28 cellular contexts compared by ENCODE assay signal in the genomic region with DNA sequence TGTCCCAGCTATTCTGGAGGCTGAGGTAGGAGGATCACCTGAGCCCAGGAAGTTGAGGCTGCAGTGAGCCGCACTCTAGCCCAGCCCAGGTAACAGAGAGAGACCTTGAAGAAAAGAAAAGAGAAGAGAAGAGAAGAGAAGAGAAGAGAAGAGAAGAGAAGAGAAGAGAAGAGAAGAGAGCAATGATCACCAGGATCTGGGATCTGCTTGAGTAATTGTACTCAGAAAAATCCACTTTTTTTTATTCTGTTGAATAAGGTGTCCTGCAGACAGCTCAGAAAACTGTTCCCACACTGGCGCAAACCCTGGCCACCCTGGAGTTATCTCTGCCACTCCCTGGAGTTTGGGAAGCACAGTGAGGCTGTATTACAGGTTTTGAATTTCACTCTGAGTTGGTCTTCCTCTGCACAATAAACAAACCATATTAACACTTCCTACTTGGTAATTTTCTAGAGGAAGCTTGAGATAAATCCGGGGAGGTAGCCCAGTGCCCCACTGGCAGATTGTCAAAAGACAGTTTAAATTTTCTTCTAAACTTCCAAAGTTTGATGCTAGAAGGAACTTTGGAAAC. TPM values are rescaled to one million over a fixed set of nuclear protein-coding genes. Genes with fewer than 3 reads are reported as not detected.
"Had no signal": no experiment of that assay in that cellular context is flagged by ENCODE, and none has a peak within 500 bp of the region (broad histone marks: within the 10 kb centered on the region; RNA-seq: fewer than 3 reads in every experiment).

No MANE protein-coding gene starts in this region.

- DNase-seq: activated CD4-positive, alpha-beta T cell treated with anti-CD3 and anti-CD28 coated beads for 4 hours; activated CD4-positive, alpha-beta T cell treated with anti-CD3 and anti-CD28 coated beads, Interleukin-2, amount 50 U/mL, for 4 hours; activated CD8-positive, alpha-beta memory T cell treated with anti-CD3 and anti-CD28 coated beads, Interleukin-2, amount 50 U/mL, for 48 hours; activated CD8-positive, alpha-beta T cell treated with anti-CD3 and anti-CD28 coated beads, Interleukin-2, amount 10 ng/mL, durations not matched to agents 7 days and 5 days; activated naive CD4-positive, alpha-beta T cell; activated T-cell treated with anti-CD3 and anti-CD28 coated beads, Interleukin-2, amount 50 U/mL, for 1 hour; aorta; caudate nucleus; MM.1S; NCI-H1105 treated with DMSO at 0.1 percent for 48 hours; NCI-H1436 treated with DMSO at 0.1 percent for 48 hours; NCI-H187; NCI-H2081; NCI-H2171; NCI-H2227 treated with DMSO at 0.1 percent for 48 hours; NCI-H446 treated with DMSO at 0.1 percent for 48 hours; NCI-H524 treated with DMSO at 0.1 percent for 48 hours; NCI-H82; RPMI8226; SK-N-SH; T-helper 1 cell had no signal

- H3K9me3 Mint-ChIP-seq: activated naive CD4-positive, alpha-beta T cell treated with anti-CD3 and anti-CD28 coated beads, Interleukin-2, amount 50 U/mL, for 24 hours had no signal

- H3K36me3 ChIP-seq: breast epithelium, SJCRH30 had no signal

- H3K27ac Mint-ChIP-seq: activated CD8-positive, alpha-beta T cell treated with anti-CD3 and anti-CD28 coated beads, Interleukin-2, amount 10 ng/mL, durations not matched to agents 7 days and 5 days had no signal

- H3K4me3 Mint-ChIP-seq: activated CD8-positive, alpha-beta T cell treated with anti-CD3 and anti-CD28 coated beads, Interleukin-2, amount 10 ng/mL, durations not matched to agents 7 days and 5 days; activated naive CD4-positive, alpha-beta T cell treated with anti-CD3 and anti-CD28 coated beads, Interleukin-2, amount 50 U/mL, for 24 hours had no signal

- H3K9me3 ChIP-seq: breast epithelium, SJCRH30, SK-N-SH had no signal

- H3K36me3 Mint-ChIP-seq: activated naive CD4-positive, alpha-beta T cell treated with anti-CD3 and anti-CD28 coated beads, Interleukin-2, amount 50 U/mL, for 24 hours had no signal

- H3K4me1 ChIP-seq: breast epithelium had no signal

- ATAC-seq: activated CD4-positive, CD25-positive, alpha-beta regulatory T cell treated with anti-CD3 and anti-CD28 coated beads, Interleukin-2, amount 50 U/mL, for 24 hours; activated CD8-positive, alpha-beta T cell treated with anti-CD3 and anti-CD28 coated beads, Interleukin-2, amount 10 ng/mL, durations not matched to agents 7 days and 5 days; HepG2; Panc1; Right ventricle myocardium inferior had no signal

- H3K4me3 ChIP-seq: breast epithelium, SJCRH30 had no signal

- H3K4me1 Mint-ChIP-seq: activated naive CD4-positive, alpha-beta T cell treated with anti-CD3 and anti-CD28 coated beads, Interleukin-2, amount 50 U/mL, for 24 hours had no signal

RNA-seq across cellular contexts. Expression of a gene that starts 21.5 kb away (rescaled TPM):
- total RNA-seq: activated CD8-positive, alpha-beta T cell treated with anti-CD3 and anti-CD28 coated beads, Interleukin-2, amount 10 ng/mL, durations not matched to agents 7 days and 5 days; aorta; HepG2; Right ventricle myocardium inferior had no signal
